In genomic region chr18:29147944-29148343, GRCh38 we compare ENCODE assay signal across 10 cellular contexts.
A peak's percentile ranks its signal among the peaks of the same experiment; 100 is the strongest.
DNase-seq lines count a peak whose midpoint lies in the region; ATAC-seq and TF ChIP-seq lines count a peak whose summit lies in the region.
"Had no signal": no experiment of that assay in that cellular context is flagged by ENCODE, and none has a peak within 500 bp of the region (broad histone marks: within the 10 kb centered on the region; RNA-seq: fewer than 3 reads in every experiment).

No MANE protein-coding gene starts in this region.

- ATAC-seq in GM18868 (IDR thresholded peaks at IDR 0.05; ENCODE audit: unreplicated experiment), result no peak

- DNase-seq in A673 (ENCODE audit: low spot score), result peak; percentile 61
- peak; percentile 62 for DNase-seq in GM23248
- peak; percentile 38 for DNase-seq in SK-N-DZ (ENCODE audit: low spot score)
- DNase-seq in fibroblast of villous mesenchyme (ENCODE audit: low read depth), result peak; percentile 87
- no peak for DNase-seq in KBM-7
- DNase-seq in mesenteric fat pad (ENCODE audit: low spot score), result no peak
- DNase-seq in activated naive CD4-positive, alpha-beta T cell (lab: John Stamatoyannopoulos, UW), result no peak
- DNase-seq: naive B cell, NCI-H1092 had no signal

- H3K27ac ChIP-seq in A673 (ENCODE audit: low read depth, low read length, poor library complexity, severe bottlenecking) (no peak overlapping the region), GM23248 (no peak overlapping the region)

- H3K9me2 ChIP-seq in GM23248 (ENCODE audit: insufficient read depth), result no peaks in the 10 kb centered on the region

- H3K4me3 ChIP-seq in A673 (ENCODE audit: low read depth, low read length, poor library complexity, severe bottlenecking) (no peak overlapping the region), GM23248 (no peak overlapping the region), fibroblast of villous mesenchyme (ENCODE audit: low read depth, low read length) (no peak overlapping the region)

- no peaks in the 10 kb centered on the region for H3K79me2 ChIP-seq in GM23248 (ENCODE audit: insufficient read depth)

- peak overlapping the region; percentile 60 for H2AFZ ChIP-seq in GM23248

- no TSS peak for BruUV-seq in A673 (replicated peaks; lab: Mats Ljungman, UMichigan)

- H3K36me3 ChIP-seq in A673 (ENCODE audit: insufficient read depth, low read length, poor library complexity, severe bottlenecking), result no peaks in the 10 kb centered on the region
- no peaks in the 10 kb centered on the region for H3K36me3 ChIP-seq in GM23248 (ENCODE audit: low read depth)

- CTCF ChIA-PET in A673 (lab: Charles Lee), result no interaction called here

- H3F3A ChIP-seq in GM23248 (ENCODE audit: insufficient read depth), result peaks cover 2% of the 10 kb centered on the region

- TF ChIP-seq CTCF in A673 (conservative IDR thresholded peaks at IDR 0.05; ENCODE audit: low read depth, low read length) (no peak), fibroblast of villous mesenchyme (IDR thresholded peaks at IDR 0.05; ENCODE audit: insufficient read depth, low read depth, low read length) (no peak)

- H3K4me2 ChIP-seq in GM23248 (ENCODE audit: unreplicated experiment), result peak overlapping the region; percentile 8

- H3K4me1 ChIP-seq in A673 (ENCODE audit: insufficient read depth, low read length, poor library complexity, severe bottlenecking) (no peaks in the 10 kb centered on the region), GM23248 (ENCODE audit: insufficient read depth) (peaks cover 5% of the 10 kb centered on the region; the same call in 1 of the 2 replicates)

- in situ Hi-C loops in GM23248 (cut with MboI), result no loop called here
- in situ Hi-C loops in KBM-7 (cut with MboI; ENCODE audit: low pct_unique_long_range_greater_than_20kb, low sequenced_read_pairs), result no loop called here

- intact Hi-C loops in A673 (cut with micrococcal nuclease; ENCODE audit: unreplicated experiment), result no loop called here

- H3K27me3 ChIP-seq in A673 (replicated peaks; ENCODE audit: insufficient read depth, low read depth, low read length, poor library complexity) (no peaks in the 10 kb centered on the region), GM23248 (replicated peaks; ENCODE audit: insufficient read depth) (no peaks in the 10 kb centered on the region)

- WGBS in GM23248 (ENCODE audit: low coverage in 1 of 2, low lambda C conversion rate in 2 of 2, missing lambda C conversion rate in 2 of 2), 2 experiments, result 52 to 55% methylated on average over 2 of the region's 2 CpGs

- H3K9me3 ChIP-seq in A673 (ENCODE audit: low read depth, low read length, poor library complexity, severe bottlenecking) (no peaks in the 10 kb centered on the region), GM23248 (ENCODE audit: low read depth) (no peaks in the 10 kb centered on the region)

- H3K9ac ChIP-seq in GM23248, result no peak overlapping the region

- POLR2A ChIA-PET in A673 (lab: Charles Lee; ENCODE audit: low non-redundant PET), result no interaction called here

- H4K20me1 ChIP-seq in GM23248 (ENCODE audit: insufficient read depth), result no peaks in the 10 kb centered on the region

Comparison
In these comparisons a context has a peak if more than half of its experiments do, and no peak if none do; other contexts are left out.
1. DNase-seq: peak in A673 (single experiment), GM23248 (single experiment), SK-N-DZ (single experiment) and fibroblast of villous mesenchyme (single experiment); none in KBM-7 (single experiment), mesenteric fat pad (single experiment) and activated naive CD4-positive, alpha-beta T cell (0 of 4).